ENCODE assay signal across 1 cellular context in genomic region chr19:40831502-40832430, GRCh38.
TF ChIP-seq lines count a peak whose summit lies in the region.

No MANE protein-coding gene starts in this region.

TF ChIP-seq in HepG2, 621 proteins besides CTCF, POLR2A, EP300 and RAD21 (continued from another document and continues in another):
- TF ChIP-seq ZGPAT (CRISPR knock-in tag; IDR thresholded peaks at IDR 0.05) (peak; percentile 89), ARID3A (IDR thresholded peaks at IDR 0.05; ENCODE audit: low read depth, low read length) (peak; percentile 80), PAXIP1 (CRISPR knock-in tag; conservative IDR thresholded peaks at IDR 0.05) (peak; percentile 90), HMGXB3 (CRISPR knock-in tag; IDR thresholded peaks at IDR 0.05; ENCODE audit: borderline replicate concordance) (0 out of 2 replicates have a peak, but pooled peaks have one; percentile 48), CHD2 (IDR thresholded peaks at IDR 0.05; ENCODE audit: low read depth, low read length) (peak; percentile 39; the same call in 1 of the 2 replicates), NR2C2 (CRISPR knock-in tag; IDR thresholded peaks at IDR 0.05; ENCODE audit: borderline replicate concordance) (peak; percentile 80), ZNF558 (CRISPR knock-in tag; IDR thresholded peaks at IDR 0.05; ENCODE audit: borderline replicate concordance) (no peak), ZNF616 (CRISPR knock-in tag; IDR thresholded peaks at IDR 0.05; ENCODE audit: low read depth) (no peak), IRF2 (CRISPR knock-in tag; IDR thresholded peaks at IDR 0.05) (peak; percentile 53; the same call in 1 of the 2 replicates), ZSCAN9 (CRISPR knock-in tag; IDR thresholded peaks at IDR 0.05; ENCODE audit: borderline replicate concordance) (peak; percentile 55; the same call in 1 of the 2 replicates), TBX2 (CRISPR knock-in tag; IDR thresholded peaks at IDR 0.05; ENCODE audit: borderline replicate concordance) (peak; percentile 91; the same call in 1 of the 2 replicates), ZNF550 (CRISPR knock-in tag; IDR thresholded peaks at IDR 0.05; ENCODE audit: borderline replicate concordance) (no peak), ZFP36L1 (CRISPR knock-in tag; IDR thresholded peaks at IDR 0.05) (peak; percentile 89; the same call in 1 of the 2 replicates), GABPA (IDR thresholded peaks at IDR 0.05; ENCODE audit: low read depth, low read length) (no peak), GABPA (CRISPR knock-in tag; IDR thresholded peaks at IDR 0.05; ENCODE audit: low read depth) (peak; percentile 46; the same call in 1 of the 2 replicates), CBFB (CRISPR knock-in tag; IDR thresholded peaks at IDR 0.05) (peak; percentile 97), POGZ (CRISPR knock-in tag; IDR thresholded peaks at IDR 0.05) (peak; percentile 39; the same call in 1 of the 2 replicates), HOXA3 (CRISPR knock-in tag; IDR thresholded peaks at IDR 0.05) (peak; percentile 60; the same call in 1 of the 2 replicates), ATF4 (CRISPR knock-in tag; IDR thresholded peaks at IDR 0.05) (peak in 1 of 2 experiments; percentile 88; a peak in 2 of 4 replicates), ZNF75D (CRISPR knock-in tag; IDR thresholded peaks at IDR 0.05; ENCODE audit: borderline replicate concordance) (no peak), ZNF160 (CRISPR knock-in tag; IDR thresholded peaks at IDR 0.05) (0 out of 2 replicates have a peak, but pooled peaks have one; percentile 45), ZFP1 (CRISPR knock-in tag; IDR thresholded peaks at IDR 0.05) (0 out of 2 replicates have a peak, but pooled peaks have one; percentile 59), ZNF710 (CRISPR knock-in tag; IDR thresholded peaks at IDR 0.05; ENCODE audit: borderline replicate concordance) (no peak), ZNF609 (CRISPR knock-in tag; IDR thresholded peaks at IDR 0.05; ENCODE audit: borderline replicate concordance) (peak; percentile 86), RNF2 (conservative IDR thresholded peaks at IDR 0.05; ENCODE audit: low read depth) (no peak), ZNF232 (CRISPR knock-in tag; IDR thresholded peaks at IDR 0.05; ENCODE audit: borderline replicate concordance) (peak; percentile 71; the same call in 1 of the 2 replicates), ELF4 (CRISPR knock-in tag; IDR thresholded peaks at IDR 0.05; ENCODE audit: borderline replicate concordance) (0 out of 2 replicates have a peak, but pooled peaks have one; percentile 30), NFKBIZ (CRISPR knock-in tag; IDR thresholded peaks at IDR 0.05) (peak; percentile 82; the same call in 1 of the 2 replicates), ZNF460 (CRISPR knock-in tag; IDR thresholded peaks at IDR 0.05; ENCODE audit: borderline replicate concordance) (peak; percentile 99), JUN (CRISPR knock-in tag; IDR thresholded peaks at IDR 0.05) (peak; percentile 62; the same call in 1 of the 2 replicates), TBX3 (IDR thresholded peaks at IDR 0.05; ENCODE audit: borderline replicate concordance) (peak; percentile 78; the same call in 1 of the 2 replicates), ERF (CRISPR knock-in tag; IDR thresholded peaks at IDR 0.05) (peak; percentile 80), TFAP4 (IDR thresholded peaks at IDR 0.05; ENCODE audit: borderline replicate concordance, low read depth) (peak; percentile 51; the same call in 1 of the 2 replicates), MEF2D (CRISPR knock-in tag; IDR thresholded peaks at IDR 0.05) (peak; percentile 72; the same call in 1 of the 2 replicates), ZNF556 (CRISPR knock-in tag; IDR thresholded peaks at IDR 0.05; ENCODE audit: borderline replicate concordance) (peak; percentile 31; the same call in 1 of the 2 replicates)
